ENCODE assay signal across 1 cellular context in genomic region chr12:115763982-115764621, GRCh38.
TF ChIP-seq lines count a peak whose summit lies in the region.

No MANE protein-coding gene starts in this region.

TF ChIP-seq in HepG2, 621 proteins besides CTCF, POLR2A, EP300 and RAD21 (continued from another document):
- TF ChIP-seq AHDC1 (CRISPR knock-in tag; IDR thresholded peaks at IDR 0.05; ENCODE audit: borderline replicate concordance) (peak; percentile 56; the same call in 1 of the 2 replicates), NFYC (CRISPR knock-in tag; IDR thresholded peaks at IDR 0.05) (peak; percentile 75), MAFG (CRISPR knock-in tag; IDR thresholded peaks at IDR 0.05) (no peak), IKZF5 (CRISPR knock-in tag; IDR thresholded peaks at IDR 0.05) (peak; percentile 68; the same call in 1 of the 2 replicates), SKIL (CRISPR knock-in tag; IDR thresholded peaks at IDR 0.05; ENCODE audit: borderline replicate concordance) (peak; percentile 58; the same call in 1 of the 2 replicates), FOXJ3 (CRISPR knock-in tag; IDR thresholded peaks at IDR 0.05; ENCODE audit: borderline replicate concordance) (peak; percentile 26; the same call in 1 of the 2 replicates), HOMEZ (CRISPR knock-in tag; IDR thresholded peaks at IDR 0.05; ENCODE audit: low read depth) (peak; percentile 94), MIXL1 (CRISPR knock-in tag; IDR thresholded peaks at IDR 0.05) (peak; percentile 76)
TF ChIP-seq in HepG2: peak in this region for 83.
